In genomic region chr10:43204943-43205671, GRCh38 we compare ENCODE assay signal across 8 cellular contexts.
DNase-seq lines count a peak whose midpoint lies in the region; ATAC-seq, FAIRE-seq and TF ChIP-seq lines count a peak whose summit lies in the region.

No MANE protein-coding gene starts in this region.

- H3K36me3 Mint-ChIP-seq in naive thymus-derived CD8-positive, alpha-beta T cell: no peaks in the 10 kb centered on the region

- DNase-seq in AG09319 (ENCODE audit: extremely low read depth, low read depth) (peak; percentile 5), NCI-H2171 (lab: John Stamatoyannopoulos, UW) (peak; percentile 1), endothelial cell of umbilical vein (ENCODE audit: low read depth, low spot score) (peak; percentile 50), thyroid gland (peak; percentile 45 to 64)
- DNase-seq in activated CD4-positive, alpha-beta T cell treated with anti-CD3 and anti-CD28 coated beads, Interleukin-2, amount 50 U/mL, for 4 hours: peak; percentile 47 to 49
- DNase-seq in naive thymus-derived CD8-positive, alpha-beta T cell: peak in 8 of 10 donors; percentile 25 to 54 (median 42)

- dilution Hi-C loops in endothelial cell of umbilical vein (cut with MboI; ENCODE audit: extremely low pct_ligation_motif_present, low sequenced_read_pairs): no loop called here

- FAIRE-seq in endothelial cell of umbilical vein (lab: Jason Lieb, UNC): peak; percentile 73

- TF ChIP-seq POLR2A in GM18505 (IDR thresholded peaks at IDR 0.05; ENCODE audit: borderline replicate concordance, extremely low read depth, insufficient read depth, insufficient read length) (no peak), endothelial cell of umbilical vein (IDR thresholded peaks at IDR 0.05; ENCODE audit: low read depth, low read length) (no peak), thyroid gland (IDR thresholded peaks at IDR 0.05) (no peak)

- no peak overlapping the region for H2AFZ ChIP-seq in endothelial cell of umbilical vein (ENCODE audit: low read depth, low read length)

- intact Hi-C loops in endothelial cell of umbilical vein (cut with micrococcal nuclease): loop anchor here (1.0 to 5.0 kb wide), 3 partner anchors 52 to 338 kb away; no protein-coding TSS in a partner anchor
- intact Hi-C loops in thyroid gland (cut with DNase I): no loop called here

- no peaks in the 10 kb centered on the region for H3K79me2 ChIP-seq in endothelial cell of umbilical vein (ENCODE audit: control insufficient read depth, insufficient read depth, low read length)

- H3K4me1 ChIP-seq in endothelial cell of umbilical vein (ENCODE audit: control insufficient read depth, extremely low read depth, insufficient read depth, low read length) (no peaks in the 10 kb centered on the region), thyroid gland (peaks cover 11 to 16% of the 10 kb centered on the region in 2 donors)

- H3K9me1 ChIP-seq in endothelial cell of umbilical vein (replicated peaks; ENCODE audit: control insufficient read depth, extremely low read depth, insufficient read depth, low read length): no peaks in the 10 kb centered on the region

- no peak overlapping the region for H3K27ac ChIP-seq in endothelial cell of umbilical vein (ENCODE audit: insufficient read depth, low read depth, low read length)
- no peak overlapping the region for H3K27ac ChIP-seq in thyroid gland

- 59 to 71% methylated on average over 8 to 9 of the region's 11 CpGs for WGBS in thyroid gland, 2 donors

- BruUV-seq in endothelial cell of umbilical vein (replicated peaks; lab: Mats Ljungman, UMichigan): no TSS peak

- no peak overlapping the region for H3K9ac ChIP-seq in endothelial cell of umbilical vein (replicated peaks; ENCODE audit: extremely low read depth, insufficient read depth, low read length)

- CTCF ChIA-PET in endothelial cell of umbilical vein (lab: Charles Lee): interaction anchor here (0.6 to 2.9 kb wide), 18 partner anchors 8 to 452 kb away, joined by 3 to 30 read pairs (median 4); partner anchors contain the start of gene CSGALNACT2

- H3K36me3 ChIP-seq in endothelial cell of umbilical vein (ENCODE audit: control insufficient read depth in 2 of 2, extremely low read depth in 1 of 2, insufficient read depth in 2 of 2, low read length in 2 of 2): no peaks in the 10 kb centered on the region
- no peaks in the 10 kb centered on the region for H3K36me3 ChIP-seq in thyroid gland

- TF ChIP-seq CTCF in AG09319 (IDR thresholded peaks at IDR 0.05; ENCODE audit: low read depth, low read length) (peak; percentile 70), endothelial cell of umbilical vein (IDR thresholded peaks at IDR 0.05; ENCODE audit: extremely low read depth in 1 of 2, insufficient read depth in 1 of 2, low read depth in 1 of 2, low read length in 2 of 2) (peak; percentile 65 to 93), thyroid gland (IDR thresholded peaks at IDR 0.05) (peak in 5 of 6 experiments; percentile 25 to 66 (median 41))

- no peaks in the 10 kb centered on the region for H3K27me3 Mint-ChIP-seq in naive thymus-derived CD8-positive, alpha-beta T cell

- H3K27ac Mint-ChIP-seq in naive thymus-derived CD8-positive, alpha-beta T cell: peak overlapping the region in 3 of 10 donors; percentile 29 to 55 (median 46)

- H3K27me3 ChIP-seq in endothelial cell of umbilical vein (ENCODE audit: control insufficient read depth in 2 of 2, insufficient read depth in 2 of 2, low read length in 2 of 2) (no peaks in the 10 kb centered on the region), thyroid gland (no peaks in the 10 kb centered on the region)

- peaks cover 3 to 10% (median 5%) of the 10 kb centered on the region in 4 donors for H3K4me1 Mint-ChIP-seq in naive thymus-derived CD8-positive, alpha-beta T cell

- POLR2A ChIA-PET in endothelial cell of umbilical vein (lab: Charles Lee): no interaction called here
- POLR2A ChIA-PET in naive thymus-derived CD8-positive, alpha-beta T cell (lab: Charles Lee): interaction anchor here (0.5 to 0.7 kb wide), 3 partner anchors 67 to 255 kb away, joined by 3 to 5 read pairs (median 4); partner anchors contain the start of gene CSGALNACT2

- no peak overlapping the region for H3K4me3 Mint-ChIP-seq in naive thymus-derived CD8-positive, alpha-beta T cell

- no peaks in the 10 kb centered on the region for H4K20me1 ChIP-seq in endothelial cell of umbilical vein (replicated peaks; ENCODE audit: control insufficient read depth, extremely low read depth, insufficient read depth, low read length)

- no peaks in the 10 kb centered on the region for H3K9me3 Mint-ChIP-seq in naive thymus-derived CD8-positive, alpha-beta T cell

- H3K4me2 ChIP-seq in endothelial cell of umbilical vein (ENCODE audit: insufficient read depth, low read length): no peak overlapping the region

- ATAC-seq in GM18505 (IDR thresholded peaks at IDR 0.05; ENCODE audit: unreplicated experiment) (peak; percentile 66), HG02840 (IDR thresholded peaks at IDR 0.05; ENCODE audit: low FRiP score, unreplicated experiment) (peak; percentile 48)
- peak; percentile 65 to 71 for ATAC-seq in naive thymus-derived CD8-positive, alpha-beta T cell

- H3K9me3 ChIP-seq in endothelial cell of umbilical vein (replicated peaks; ENCODE audit: control insufficient read depth, insufficient read depth, low read length) (no peaks in the 10 kb centered on the region), thyroid gland (no peaks in the 10 kb centered on the region)

- H3K4me3 ChIP-seq in endothelial cell of umbilical vein (replicated peaks in 1 of 3; ENCODE audit: insufficient read depth in 1 of 3, low read depth in 1 of 3, low read length in 3 of 3) (no peak overlapping the region), thyroid gland (replicated peaks in 1 of 3) (no peak overlapping the region)

TF ChIP-seq in endothelial cell of umbilical vein, 7 proteins besides CTCF, POLR2A, EP300 and RAD21:
- TF ChIP-seq GATA2 (IDR thresholded peaks at IDR 0.05; ENCODE audit: insufficient read depth, insufficient read length, low read depth, low read length) (no peak), MYC (IDR thresholded peaks at IDR 0.05; ENCODE audit: low read depth, low read length) (no peak), FOS (IDR thresholded peaks at IDR 0.05; ENCODE audit: borderline replicate concordance, insufficient read depth, low read length) (no peak), EZH2 (IDR thresholded peaks at IDR 0.05; ENCODE audit: borderline replicate concordance, low read depth, low read length, severe bottlenecking) (no peak), POLR2AphosphoS5 (IDR thresholded peaks at IDR 0.05; ENCODE audit: insufficient read depth, low read depth, low read length) (no peak), JUN (IDR thresholded peaks at IDR 0.05; ENCODE audit: borderline replicate concordance, insufficient read depth, insufficient read length, low read depth) (no peak), MAX (IDR thresholded peaks at IDR 0.05; ENCODE audit: insufficient read depth, insufficient read length) (no peak)

Comparison
In these comparisons a context has a peak if more than half of its experiments do, and no peak if none do; other contexts are left out.
1. DNase-seq: peak in every context shown above with its lines; median percentile 54 in thyroid gland; 50 in endothelial cell of umbilical vein; 48 in activated CD4-positive, alpha-beta T cell treated with anti-CD3 and anti-CD28 coated beads, Interleukin-2, amount 50 U/mL, for 4 hours; 42 in naive thymus-derived CD8-positive, alpha-beta T cell; 5 in AG09319; 1 in NCI-H2171.